12 cellular contexts compared by ENCODE assay signal in genomic region chr10:86954681-86955500, GRCh38. TPM values are rescaled to one million over a fixed set of nuclear protein-coding genes. Genes with fewer than 3 reads are reported as not detected.
DNase-seq lines count a peak whose midpoint lies in the region; TF ChIP-seq lines count a peak whose summit lies in the region.
"Had no signal": no experiment of that assay in that cellular context is flagged by ENCODE, and none has a peak within 500 bp of the region (broad histone marks: within the 10 kb centered on the region; RNA-seq: fewer than 3 reads in every experiment).

No MANE protein-coding gene starts in this region.

- WGBS in HUES64 = 33% methylated on average over 13 of the region's 13 CpGs
- WGBS in liver = 82% methylated on average over 13 of the region's 13 CpGs
- WGBS in spleen, 5 donors = 65 to 76% (median 75%) methylated on average over 11 to 13 of the region's 13 CpGs
- WGBS in SK-N-SH (ENCODE audit: low lambda C conversion rate) = 85% methylated on average over 7 of the region's 13 CpGs

- POLR2A ChIA-PET in SK-N-SH (lab: Yijun Ruan, JAX) = no interaction called here

- CTCF ChIA-PET in SK-N-SH (lab: Yijun Ruan, JAX) = interaction anchor here (0.6 to 2.6 kb wide), 4 partner anchors 9 to 266 kb away, joined by 3 to 9 read pairs (median 4); no protein-coding TSS in a partner anchor

- H3K79me2 ChIP-seq in SK-N-SH (ENCODE audit: insufficient read depth) = no peaks in the 10 kb centered on the region

- no peaks in the 10 kb centered on the region for H4K20me1 ChIP-seq in SK-N-SH (ENCODE audit: insufficient read depth)

- H3K9ac ChIP-seq in HUES64 (ENCODE audit: low read depth, low read length) (peak overlapping the region; percentile 68), colonic mucosa (ENCODE audit: low read depth in 2 of 2, low read length in 2 of 2) (peak overlapping the region; percentile 18 to 40), liver (ENCODE audit: low read depth in 1 of 2, low read length in 2 of 2) (no peak overlapping the region), SK-N-SH (no peak overlapping the region)

- H3K27ac ChIP-seq in HUES64 (ENCODE audit: low read depth, low read length) (peak overlapping the region; percentile 100), colonic mucosa (peak overlapping the region; percentile 44), liver (ENCODE audit: low read depth in 1 of 2, low read length in 2 of 2) (peak overlapping the region; percentile 13 to 36), spleen (peak overlapping the region; percentile 49 to 87 (median 76)), SK-N-SH (ENCODE audit: low read depth in 2 of 2, low read length in 1 of 2) (no peak overlapping the region)

- H3K36me3 ChIP-seq in HUES64 (ENCODE audit: insufficient read depth, low read length) (no peaks in the 10 kb centered on the region), colonic mucosa (no peaks in the 10 kb centered on the region), liver (ENCODE audit: control insufficient read depth in 4 of 4, insufficient read depth in 3 of 4, low read depth in 1 of 4, low read length in 3 of 4) (no peaks in the 10 kb centered on the region), spleen (no peaks in the 10 kb centered on the region), SK-N-SH (replicated peaks in 1 of 2; ENCODE audit: control insufficient read depth in 1 of 2, insufficient read depth in 2 of 2, low read length in 1 of 2) (no peaks in the 10 kb centered on the region)
- H3K36me3 ChIP-seq: HAP-1 had no signal

- peaks cover 43% of the 10 kb centered on the region for H3K4me1 ChIP-seq in HUES64 (ENCODE audit: insufficient read depth, low read length)
- no peaks in the 10 kb centered on the region for H3K4me1 ChIP-seq in colonic mucosa
- peaks cover 2 to 28% (median 15%) of the 10 kb centered on the region in 4 donors for H3K4me1 ChIP-seq in liver (ENCODE audit: control insufficient read depth in 4 of 4, insufficient read depth in 4 of 4, low read length in 3 of 4)
- peaks cover 1 to 67% (median 37%) of the 10 kb centered on the region in 6 donors for H3K4me1 ChIP-seq in spleen
- peaks cover 6 to 11% of the 10 kb centered on the region in 2 experiments; a peak in 2 of 4 replicates for H3K4me1 ChIP-seq in SK-N-SH (ENCODE audit: control insufficient read depth in 1 of 2, insufficient read depth in 2 of 2, low read depth in 1 of 2, low read length in 1 of 2)

- H3F3A ChIP-seq in SK-N-SH (replicated peaks; ENCODE audit: insufficient read depth) = no peaks in the 10 kb centered on the region

- TF ChIP-seq POLR2A in spleen (IDR thresholded peaks at IDR 0.05) = no peak

- peaks cover 9% of the 10 kb centered on the region for H3K9me3 ChIP-seq in HUES64 (ENCODE audit: insufficient read depth, low read depth, low read length)
- H3K9me3 ChIP-seq in colonic mucosa = no peaks in the 10 kb centered on the region
- H3K9me3 ChIP-seq in liver (ENCODE audit: control insufficient read depth in 4 of 4, low read length in 3 of 4) = no peaks in the 10 kb centered on the region
- H3K9me3 ChIP-seq in spleen = peaks cover 0 to 27% (median 20%) of the 10 kb centered on the region in 8 donors
- no peaks in the 10 kb centered on the region for H3K9me3 ChIP-seq in SK-N-SH

- no peak for TF ChIP-seq EP300 in SK-N-SH (IDR thresholded peaks at IDR 0.05; ENCODE audit: borderline replicate concordance in 1 of 2, low read depth in 1 of 2, low read length in 1 of 2)

- TF ChIP-seq CTCF in colonic mucosa (IDR thresholded peaks at IDR 0.05) (no peak), liver (IDR thresholded peaks at IDR 0.05; ENCODE audit: low read depth, low read length, missing input control) (no peak), spleen (IDR thresholded peaks at IDR 0.05 in 8 of 11, conservative IDR thresholded peaks at IDR 0.05 in 3 of 11) (no peak), SK-N-SH (IDR thresholded peaks at IDR 0.05) (no peak)

- intact Hi-C loops in colonic mucosa (cut with DNase I) (loop anchor here (5.0 kb wide), 1 partner anchor 263 kb away; no protein-coding TSS in a partner anchor), spleen (cut with DNase I; ENCODE audit: low total_unique reads) (no loop called here)

- no peak for DNase-seq in colonic mucosa
- peak; percentile 66 for DNase-seq in spleen
- no peak for DNase-seq in stimulated activated CD4-positive, alpha-beta T cell treated with anti-CD3 and anti-CD28 coated beads, Interleukin-2, amount 100 ng/mL, for 48 hours
- no peak for DNase-seq in SK-N-SH
- DNase-seq in NCI-H446 (lab: John Stamatoyannopoulos, UW) = no peak
- DNase-seq in occipital lobe (lab: John Stamatoyannopoulos, UW) = no peak
- DNase-seq: CD4-positive, alpha-beta T cell; NCI-H526 treated with DMSO at 0.1 percent for 48 hours; stimulated activated CD4-positive, alpha-beta T cell treated with anti-CD3 and anti-CD28 coated beads, Interleukin-4, amount 100 ng/mL, for 4 hours had no signal

- no peaks in the 10 kb centered on the region for H3K9me2 ChIP-seq in SK-N-SH

- no peak overlapping the region for H3K4me2 ChIP-seq in SK-N-SH

- no peak for TF ChIP-seq RAD21 in liver (IDR thresholded peaks at IDR 0.05)
- no peak for TF ChIP-seq RAD21 in SK-N-SH (IDR thresholded peaks at IDR 0.05; ENCODE audit: low read length)

- H3K27me3 ChIP-seq in HUES64 (ENCODE audit: insufficient read depth, low read length) (no peaks in the 10 kb centered on the region), colonic mucosa (no peaks in the 10 kb centered on the region), liver (ENCODE audit: control insufficient read depth in 4 of 4, insufficient read depth in 4 of 4, low read length in 3 of 4) (no peaks in the 10 kb centered on the region), spleen (replicated peaks in 1 of 7) (peaks cover 0 to 12% (median 0%) of the 10 kb centered on the region in 7 donors), SK-N-SH (ENCODE audit: insufficient read depth) (no peaks in the 10 kb centered on the region)

- H3K4me3 ChIP-seq in HUES64 (ENCODE audit: low read length) = peak overlapping the region; percentile 28; the same call in 1 of the 2 replicates
- H3K4me3 ChIP-seq in colonic mucosa = no peak overlapping the region
- H3K4me3 ChIP-seq in liver (ENCODE audit: low read depth in 1 of 3, low read length in 3 of 3) = no peak overlapping the region
- peak overlapping the region in 7 of 8 donors; percentile 36 to 72 (median 51) for H3K4me3 ChIP-seq in spleen
- H3K4me3 ChIP-seq in SK-N-SH (ENCODE audit: low read depth in 2 of 2, low read length in 1 of 2) = no peak overlapping the region
- H3K4me3 ChIP-seq: HAP-1 had no signal

- H2AFZ ChIP-seq in SK-N-SH (ENCODE audit: low read depth) = no peak overlapping the region

TF ChIP-seq in SK-N-SH, 30 proteins besides CTCF, POLR2A, EP300 and RAD21 (continues in another document):
- TF ChIP-seq RFX5 (IDR thresholded peaks at IDR 0.05; ENCODE audit: low read length) (no peak), TEAD4 (IDR thresholded peaks at IDR 0.05; ENCODE audit: borderline replicate concordance, insufficient read depth) (no peak), USF2 (IDR thresholded peaks at IDR 0.05; ENCODE audit: borderline replicate concordance, low read depth, low read length) (no peak), FOXM1 (IDR thresholded peaks at IDR 0.05; ENCODE audit: low read depth) (no peak), FOSL2 (IDR thresholded peaks at IDR 0.05; ENCODE audit: borderline replicate concordance, low read depth) (no peak), SMC3 (IDR thresholded peaks at IDR 0.05; ENCODE audit: low read depth, low read length) (no peak), RCOR1 (IDR thresholded peaks at IDR 0.05; ENCODE audit: low read length) (no peak), GABPA (IDR thresholded peaks at IDR 0.05; ENCODE audit: low read depth) (no peak), SIN3A (IDR thresholded peaks at IDR 0.05; ENCODE audit: borderline replicate concordance, low read depth, low read length) (no peak), RXRA (IDR thresholded peaks at IDR 0.05; ENCODE audit: borderline replicate concordance, low read depth) (no peak), TCF12 (IDR thresholded peaks at IDR 0.05) (no peak), ELF1 (IDR thresholded peaks at IDR 0.05) (no peak)

RNA-seq across cellular contexts. Expression of gene MMRN2, which starts 2.5 kb away (rescaled TPM):
- 0.85 TPM for polyA plus RNA-seq in HUES64 (2013, experiment 1 of 2)
- 1.4 TPM for polyA plus RNA-seq in HUES64 (2013, experiment 2 of 2)
- total RNA-seq in colonic mucosa (1 to 10 TPM; 3.4 to 7.4 TPM), liver (10 to 100 TPM; 11.0 to 12.1 TPM), spleen (100 to 1,000 TPM in 1 of 7 donors, 10 to 100 TPM in 6; 54.2 to 120 (median 81.0) TPM), occipital lobe (4.8 TPM)
- polyA plus RNA-seq in liver (1 to 10 TPM; 1.7 to 6.2 TPM), spleen (10 to 100 TPM in 1 of 3 donors, 1 to 10 TPM in 2; 4.8 to 10.3 (median 5.9) TPM), SK-N-SH (2012; rRNA removed) (0.02 and 0.05 TPM in 2 replicates)
- not detected in 2 replicates for polyA plus RNA-seq in SK-N-SH (2012; cell fraction: cytosol; rRNA removed)
- 0.01 and 0.06 TPM in 2 replicates for polyA plus RNA-seq in SK-N-SH (2012; cell fraction: nucleus; rRNA removed)

RNA-seq across cellular contexts. Expression of gene SNCG, which starts 3.5 kb away (rescaled TPM):
- 8.2 TPM for polyA plus RNA-seq in HUES64 (2013, experiment 1 of 2)
- 10.6 TPM for polyA plus RNA-seq in HUES64 (2013, experiment 2 of 2)
- total RNA-seq in colonic mucosa (1 to 10 TPM; 2.6 to 6.6 TPM), liver (1 to 10 TPM in 1 of 2 donors, under 1 TPM in 1; 0.84 to 1.2 TPM), spleen (10 to 100 TPM; 19.9 to 83.0 (median 69.4) TPM), occipital lobe (2.7 TPM)
- polyA plus RNA-seq in liver (1 to 10 TPM; 2.1 to 2.6 TPM), spleen (100 to 1,000 TPM in 1 of 3 donors, 10 to 100 TPM in 2; 84.3 to 127 (median 98.9) TPM), SK-N-SH (2012; rRNA removed) (3.8 and 4.3 TPM in 2 replicates)
- 2.3 and 3.1 TPM in 2 replicates for polyA plus RNA-seq in SK-N-SH (2012; cell fraction: cytosol; rRNA removed)
- 5.2 and 6.0 TPM in 2 replicates for polyA plus RNA-seq in SK-N-SH (2012; cell fraction: nucleus; rRNA removed)
- total RNA-seq: CD4-positive, alpha-beta T cell had no signal

RNA-seq across cellular contexts. Expression of gene ADIRF, which starts 13.4 kb away (rescaled TPM):
- polyA plus RNA-seq in HUES64 (2013, experiment 1 of 2) = not detected
- polyA plus RNA-seq in HUES64 (2013, experiment 2 of 2) = not detected
- total RNA-seq in colonic mucosa (10 to 100 TPM; 41.5 to 91.2 TPM), liver (10 to 100 TPM in 1 of 2 donors, under 1 TPM in 1; 0.61 to 17.1 TPM), spleen (100 to 1,000 TPM in 1 of 7 donors, 10 to 100 TPM in 6; 23.9 to 139 (median 50.7) TPM), occipital lobe (not detected)
- polyA plus RNA-seq in liver (10 to 100 TPM; 54.5 to 96.3 TPM), spleen (10 to 100 TPM; 61.6 to 84.5 (median 73.5) TPM), SK-N-SH (2012; rRNA removed) (not detected in 2 replicates)
- polyA plus RNA-seq in SK-N-SH (2012; cell fraction: cytosol; rRNA removed) = not detected in 2 replicates
- not detected in 2 replicates for polyA plus RNA-seq in SK-N-SH (2012; cell fraction: nucleus; rRNA removed)
- total RNA-seq: CD4-positive, alpha-beta T cell had no signal

Comparison
In these comparisons a context has a peak if more than half of its experiments do, and no peak if none do; other contexts are left out.
1. H3K27ac ChIP-seq: peak in HUES64 (single experiment), colonic mucosa (single experiment), liver (2 of 2) and spleen (8 of 8); none in SK-N-SH (0 of 2).
2. H3K4me3 ChIP-seq: peak in HUES64 (single experiment) and spleen (7 of 8); none in colonic mucosa (single experiment), liver (0 of 3) and SK-N-SH (0 of 2).
3. H3K9ac ChIP-seq: peak in HUES64 (single experiment) and colonic mucosa (2 of 2); none in liver (0 of 2) and SK-N-SH (single experiment).